19 cellular contexts compared by ENCODE assay signal in genomic region chr1:178328728-178329127, GRCh38.
DNase-seq lines count a peak whose midpoint lies in the region; ATAC-seq, FAIRE-seq and TF ChIP-seq lines count a peak whose summit lies in the region.
"Had no signal": no experiment of that assay in that cellular context is flagged by ENCODE, and none has a peak within 500 bp of the region (broad histone marks: within the 10 kb centered on the region; RNA-seq: fewer than 3 reads in every experiment).

No MANE protein-coding gene starts in this region.

- TF ChIP-seq CTCF in A549 (IDR thresholded peaks at IDR 0.05) (no peak), VCaP (conservative IDR thresholded peaks at IDR 0.05) (no peak), gastrocnemius medialis (IDR thresholded peaks at IDR 0.05 in 4 of 5, conservative IDR thresholded peaks at IDR 0.05 in 1 of 5) (no peak), ovary (IDR thresholded peaks at IDR 0.05) (no peak)

- ATAC-seq in A549 = no peak
- ATAC-seq in left ventricle myocardium superior = peak; percentile 80
- peak; percentile 90 to 96 for ATAC-seq in gastrocnemius medialis

- H3K9me3 ChIP-seq in A549 (no peaks in the 10 kb centered on the region), gastrocnemius medialis (no peaks in the 10 kb centered on the region), ovary (no peaks in the 10 kb centered on the region)
- H3K9me3 ChIP-seq: HAP-1 had no signal

- WGBS in A549 (ENCODE audit: missing lambda C conversion rate) = 83% methylated on average over 3 of the region's 3 CpGs
- WGBS in ovary, 3 donors = 94 to 99% (median 95%) methylated on average over 3 of the region's 3 CpGs

- DNase-seq in A549 (ENCODE audit: low read depth in 1 of 2, low spot score in 1 of 2) = no peak
- no peak for DNase-seq in left ventricle myocardium superior
- DNase-seq in gastrocnemius medialis = peak in 1 of 2 donors; percentile 32
- DNase-seq in stimulated activated naive CD4-positive, alpha-beta T cell (lab: John Stamatoyannopoulos, UW) = no peak
- DNase-seq in SKM-1 treated with dmso at 0.1 percent for 144 hours (lab: John Stamatoyannopoulos, UW; ENCODE audit: unreplicated experiment) = no peak
- DNase-seq in ovary = no peak
- DNase-seq in SW 1271 (lab: John Stamatoyannopoulos, UW) = no peak
- DNase-seq: KG1, NCI-H1105, NCI-H146, NCI-H2029, NCI-H226, NCI-H510A treated with DMSO at 0.1 percent for 48 hours, NCI-H748 treated with DMSO at 0.1 percent for 48 hours, PC-9, RPMI8226 had no signal

- TF ChIP-seq POLR2A in A549 (IDR thresholded peaks at IDR 0.05; ENCODE audit: low read length) (no peak), gastrocnemius medialis (IDR thresholded peaks at IDR 0.05) (no peak), ovary (IDR thresholded peaks at IDR 0.05) (no peak)

- peaks cover 25% of the 10 kb centered on the region for H3K4me1 ChIP-seq in A549
- peaks cover 29 to 46% of the 10 kb centered on the region in 2 donors for H3K4me1 ChIP-seq in gastrocnemius medialis
- no peaks in the 10 kb centered on the region for H3K4me1 ChIP-seq in ovary (ENCODE audit: insufficient read depth)
- H3K4me1 ChIP-seq: HAP-1 had no signal

- POLR2A ChIA-PET in A549 (lab: Yijun Ruan, JAX) = no interaction called here

- FAIRE-seq in A549 (lab: Jason Lieb, UNC) = no peak
- FAIRE-seq: HTR-8/SVneo had no signal

- intact Hi-C loops in left ventricle myocardium superior (cut with micrococcal nuclease) = no loop called here
- intact Hi-C loops in gastrocnemius medialis (cut with DNase I; ENCODE audit: low total_unique reads) = loop anchor here (2.0 kb wide), 1 partner anchor 16 kb away; no protein-coding TSS in a partner anchor
- intact Hi-C loops in ovary (cut with DNase I) = no loop called here

- H3K27ac ChIP-seq in A549 = no peak overlapping the region
- peak overlapping the region; percentile 42 for H3K27ac ChIP-seq in VCaP
- peak overlapping the region; percentile 58 to 70 (median 66) for H3K27ac ChIP-seq in gastrocnemius medialis
- no peak overlapping the region for H3K27ac ChIP-seq in ovary
- H3K27ac ChIP-seq: PC-9 had no signal

- H3K27me3 ChIP-seq in gastrocnemius medialis (no peaks in the 10 kb centered on the region), ovary (no peaks in the 10 kb centered on the region)

- in situ Hi-C loops in gastrocnemius medialis (cut with MboI; ENCODE audit: low sequenced_read_pairs in 4 of 4) = loop anchor here in 1 of 4 donors (25.0 kb wide), 1 partner anchor 684 kb away; no protein-coding TSS in a partner anchor

- H3K4me3 ChIP-seq in A549 (no peak overlapping the region), gastrocnemius medialis (no peak overlapping the region), ovary (no peak overlapping the region)
- H3K4me3 ChIP-seq: HAP-1, PC-9 had no signal

- no peak for TF ChIP-seq RAD21 in A549 (conservative IDR thresholded peaks at IDR 0.05 in 1 of 2, IDR thresholded peaks at IDR 0.05 in 1 of 2)

- CTCF ChIA-PET in A549 (lab: Yijun Ruan, JAX) = no interaction called here

- H3K36me3 ChIP-seq in gastrocnemius medialis (no peaks in the 10 kb centered on the region), ovary (no peaks in the 10 kb centered on the region)
- H3K36me3 ChIP-seq: HAP-1 had no signal

- TF ChIP-seq EP300 in A549 (IDR thresholded peaks at IDR 0.05) (no peak), ovary (IDR thresholded peaks at IDR 0.05) (no peak)

- H3K4me2 ChIP-seq in A549 = peak overlapping the region; percentile 5; the same call in 2 of the 3 replicates
- H3K4me2 ChIP-seq: PC-9 had no signal

TF ChIP-seq in A549, 52 proteins besides CTCF, POLR2A, EP300 and RAD21:
- TF ChIP-seq CHD4 (IDR thresholded peaks at IDR 0.05; ENCODE audit: borderline replicate concordance) (no peak), ZSCAN20 (CRISPR knock-in tag; IDR thresholded peaks at IDR 0.05) (no peak), RARB (CRISPR knock-in tag; IDR thresholded peaks at IDR 0.05) (no peak), HES2 (IDR thresholded peaks at IDR 0.05) (no peak), ZFP36 (IDR thresholded peaks at IDR 0.05; ENCODE audit: borderline replicate concordance, partially characterized antibody) (no peak), HEYL (CRISPR knock-in tag; IDR thresholded peaks at IDR 0.05) (no peak), ZC3H11A (IDR thresholded peaks at IDR 0.05) (no peak), GATA3 (IDR thresholded peaks at IDR 0.05; ENCODE audit: borderline replicate concordance) (no peak), EHF (CRISPR knock-in tag; IDR thresholded peaks at IDR 0.05) (no peak), NPAS2 (CRISPR knock-in tag; IDR thresholded peaks at IDR 0.05; ENCODE audit: borderline replicate concordance) (no peak), EHMT2 (IDR thresholded peaks at IDR 0.05; ENCODE audit: low read depth) (no peak), SREBF2 (IDR thresholded peaks at IDR 0.05) (no peak), MYC (IDR thresholded peaks at IDR 0.05; ENCODE audit: borderline replicate concordance, low read length) (no peak), E2F6 (IDR thresholded peaks at IDR 0.05; ENCODE audit: borderline replicate concordance, low read depth) (no peak), TP53 (CRISPR knock-in tag; IDR thresholded peaks at IDR 0.05) (no peak), BHLHE40 (IDR thresholded peaks at IDR 0.05; ENCODE audit: low read depth, low read length) (no peak), NFE2L2 (conservative IDR thresholded peaks at IDR 0.05; ENCODE audit: low read length) (no peak)

Comparison
In these comparisons a context has a peak if more than half of its experiments do, and no peak if none do; other contexts are left out.
1. ATAC-seq: peak in left ventricle myocardium superior (single experiment) and gastrocnemius medialis (2 of 2); none in A549 (0 of 2).
2. H3K27ac ChIP-seq: peak in VCaP (single experiment) and gastrocnemius medialis (4 of 4); none in A549 (0 of 2) and ovary (0 of 2).